17 cellular contexts compared by ENCODE assay signal in the genomic region with DNA sequence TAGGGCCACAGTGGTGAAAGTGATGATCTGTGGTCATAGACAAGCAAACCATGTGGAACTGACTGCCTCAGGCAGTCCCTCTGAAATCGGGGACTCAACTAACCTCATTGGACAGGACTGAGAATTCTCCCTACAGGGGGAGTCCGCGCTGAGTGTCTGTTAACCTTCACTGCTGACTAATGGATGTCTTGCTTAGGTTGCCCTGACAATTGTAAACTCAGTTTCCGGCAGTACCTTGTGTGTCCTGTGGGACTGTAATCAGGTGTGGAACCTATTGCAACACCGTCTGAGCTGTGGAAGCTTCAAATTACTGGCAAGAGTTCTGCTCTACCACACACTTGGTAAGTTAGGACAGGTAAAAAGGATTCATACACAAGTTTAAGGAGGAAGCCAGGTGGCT. TPM values are rescaled to one million over a fixed set of nuclear protein-coding genes. Genes with fewer than 3 reads are reported as not detected.
A peak's percentile ranks its signal among the peaks of the same experiment; 100 is the strongest.
DNase-seq lines count a peak whose midpoint lies in the region; ATAC-seq and TF ChIP-seq lines count a peak whose summit lies in the region.
"Had no signal": no experiment of that assay in that cellular context is flagged by ENCODE, and none has a peak within 500 bp of the region (broad histone marks: within the 10 kb centered on the region; RNA-seq: fewer than 3 reads in every experiment).

No MANE protein-coding gene starts in this region.

- no peak for TF ChIP-seq EP300 in stomach (IDR thresholded peaks at IDR 0.05)

- TF ChIP-seq CTCF in VCaP (conservative IDR thresholded peaks at IDR 0.05), result no peak
- no peak for TF ChIP-seq CTCF in stomach (IDR thresholded peaks at IDR 0.05)

- DNase-seq in DMS53 (lab: John Stamatoyannopoulos, UW), result peak; percentile 40
- no peak for DNase-seq in DMS53 treated with DMSO at 0.1 percent for 48 hours (lab: John Stamatoyannopoulos, UW; ENCODE audit: unreplicated experiment)
- DNase-seq in glomerular visceral epithelial cell (ENCODE audit: extremely low spot score), result peak; percentile 15
- no peak for DNase-seq in stomach
- DNase-seq in aorta, result no peak
- DNase-seq: 8988T; activated CD8-positive, alpha-beta T cell treated with anti-CD3 and anti-CD28 coated beads for 36 hours; activated naive CD4-positive, alpha-beta T cell treated with Interleukin-2 at 50 U/mL for 16 hours; cerebellar nuclear complex; NCI-H1930; tibial artery had no signal

- H3K27me3 ChIP-seq in stomach (no peaks in the 10 kb centered on the region), aorta (ENCODE audit: control insufficient read depth in 1 of 2, insufficient read depth in 2 of 2, low read length in 1 of 2) (no peaks in the 10 kb centered on the region)
- H3K27me3 ChIP-seq: tibial artery had no signal

- H3K36me3 ChIP-seq in stomach, result peaks cover 4 to 23% (median 20%) of the 10 kb centered on the region in 4 donors
- H3K36me3 ChIP-seq in aorta (ENCODE audit: control insufficient read depth in 1 of 2, insufficient read depth in 2 of 2, low read length in 1 of 2), result peaks cover 0 to under 1% of the 10 kb centered on the region in 2 donors

- ATAC-seq in GM18519 (IDR thresholded peaks at IDR 0.05; ENCODE audit: low FRiP score, unreplicated experiment) (no peak), GM21360 (IDR thresholded peaks at IDR 0.05; ENCODE audit: unreplicated experiment) (no peak), aorta (ENCODE audit: low FRiP score) (no peak)
- ATAC-seq: activated CD8-positive, alpha-beta T cell treated with anti-CD3 and anti-CD28 coated beads for 36 hours had no signal

- intact Hi-C loops in stomach (cut with DNase I; ENCODE audit: low total_unique reads) (no loop called here), aorta (cut with DNase I) (no loop called here)

- WGBS in stomach, 5 donors, result 30 to 45% (median 45%) methylated on average over 5 of the region's 5 CpGs
- WGBS in aorta, 2 donors, result 50 to 52% methylated on average over 5 of the region's 5 CpGs

- TF ChIP-seq POLR2A in stomach (IDR thresholded peaks at IDR 0.05), result no peak

- H3K4me1 ChIP-seq in stomach (peaks cover 0 to 17% (median 13%) of the 10 kb centered on the region in 4 donors), aorta (ENCODE audit: control insufficient read depth in 1 of 2, insufficient read depth in 2 of 2, low read length in 2 of 2) (no peaks in the 10 kb centered on the region)
- H3K4me1 ChIP-seq: Caco-2, tibial artery had no signal

- H3K4me3 ChIP-seq in stomach (no peak overlapping the region), aorta (ENCODE audit: low read length in 2 of 2) (no peak overlapping the region)
- H3K4me3 ChIP-seq: skin epidermis, tibial artery had no signal

- peaks cover 0 to 13% (median 1%) of the 10 kb centered on the region in 4 donors for H3K9me3 ChIP-seq in stomach
- peaks cover under 1% of the 10 kb centered on the region for H3K9me3 ChIP-seq in aorta (ENCODE audit: control insufficient read depth, low read length)

- H3K27ac ChIP-seq in VCaP, result peak overlapping the region; percentile 56
- H3K27ac ChIP-seq in stomach, result peak overlapping the region in 4 of 5 donors; percentile 23 to 65 (median 32)
- H3K27ac ChIP-seq in aorta (ENCODE audit: low read depth in 1 of 2, low read length in 2 of 2), result no peak overlapping the region
- H3K27ac ChIP-seq: tibial artery had no signal

RNA-seq across cellular contexts. Expression of gene ZNF77, which starts 21.8 kb away (rescaled TPM):
- 10 to 100 TPM in 2 of 5 donors, 1 to 10 TPM in 2, under 1 TPM in 1; 0.29 to 65.3 (median 6.5) TPM for total RNA-seq in stomach
- 1 to 10 TPM; 2.0 to 2.4 (median 2.3) TPM for polyA plus RNA-seq in stomach
- total RNA-seq in aorta, result 1 to 10 TPM; 4.1 to 4.5 TPM
- polyA plus RNA-seq in aorta, result 1 to 10 TPM; 1.3 to 3.1 TPM

RNA-seq across cellular contexts. Expression of gene ZNF57, which starts 22.3 kb away (rescaled TPM):
- total RNA-seq in stomach (10 to 100 TPM in 4 of 5 donors, under 1 TPM in 1; 0.89 to 42.0 (median 16.5) TPM), aorta (1 to 10 TPM; 2.7 to 4.1 TPM)
- polyA plus RNA-seq in stomach (10 to 100 TPM in 1 of 3 donors, 1 to 10 TPM in 2; 7.4 to 11.2 (median 9.5) TPM), aorta (1 to 10 TPM; 2.5 to 3.3 TPM)

RNA-seq across cellular contexts. Expression of gene TLE6, which starts 54.4 kb away (rescaled TPM):
- total RNA-seq in stomach (1 to 10 TPM in 2 of 5 donors, under 1 TPM in 2, not detected in 1; 0.73 to 7.0 (median 1.8) TPM), aorta (1 to 10 TPM in 1 of 2 donors, under 1 TPM in 1; 0.65 to 3.5 TPM)
- polyA plus RNA-seq in stomach (1 to 10 TPM in 2 of 3 donors, under 1 TPM in 1; 0.31 to 3.4 (median 2.7) TPM), aorta (10 to 100 TPM in 1 of 2 donors, 1 to 10 TPM in 1; 4.0 to 12.0 TPM)

RNA-seq across cellular contexts. Expression of gene ZNF556, which starts 55.9 kb away (rescaled TPM):
- total RNA-seq in stomach (under 1 TPM in 1 of 5 donors, not detected in 4; 0.58 TPM), aorta (under 1 TPM in 1 of 2 donors, not detected in 1; 0.16 TPM)
- polyA plus RNA-seq in stomach (under 1 TPM in 2 of 3 donors, not detected in 1; 0.19 to 0.23 TPM), aorta (not detected)
- total RNA-seq: activated CD8-positive, alpha-beta T cell treated with anti-CD3 and anti-CD28 coated beads for 36 hours; T-helper 2 cell treated with Interferon-gamma antibody and Interleukin-4, amounts not matched to agents 100 ng/mL and 5 ng/mL, for 36 hours had no signal

Comparison
In these comparisons a context has a peak if more than half of its experiments do, and no peak if none do; other contexts are left out.
1. DNase-seq: peak in DMS53 (single experiment) and glomerular visceral epithelial cell (single experiment); none in DMS53 treated with DMSO at 0.1 percent for 48 hours (single experiment), stomach (single experiment) and aorta (0 of 2).
2. H3K27ac ChIP-seq: peak in VCaP (single experiment) and stomach (4 of 5); none in aorta (0 of 2).